In the genomic region with DNA sequence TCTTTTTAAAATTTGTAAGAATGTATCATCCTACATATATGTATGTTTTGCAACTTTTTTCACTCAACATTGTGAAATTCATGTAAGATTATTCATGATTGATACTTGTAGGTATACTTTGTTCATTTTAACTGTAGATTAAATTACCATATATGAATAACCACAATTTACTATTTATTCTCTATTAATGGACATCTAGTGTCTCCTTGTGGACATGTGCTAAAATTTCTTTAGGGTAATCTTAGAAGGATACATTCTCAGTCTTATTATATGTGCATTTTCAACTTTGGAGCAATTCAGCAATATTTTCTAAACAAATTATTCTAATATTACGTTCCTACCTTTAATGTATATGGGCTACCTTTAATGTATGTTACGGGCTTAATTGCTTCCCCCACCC, we compare ENCODE assay signal across 2 cellular contexts.
TF ChIP-seq lines count a peak whose summit lies in the region.

No MANE protein-coding gene starts in this region.

TF ChIP-seq in HepG2, 621 proteins besides CTCF, POLR2A, EP300 and RAD21:
- TF ChIP-seq, protein P1, sequence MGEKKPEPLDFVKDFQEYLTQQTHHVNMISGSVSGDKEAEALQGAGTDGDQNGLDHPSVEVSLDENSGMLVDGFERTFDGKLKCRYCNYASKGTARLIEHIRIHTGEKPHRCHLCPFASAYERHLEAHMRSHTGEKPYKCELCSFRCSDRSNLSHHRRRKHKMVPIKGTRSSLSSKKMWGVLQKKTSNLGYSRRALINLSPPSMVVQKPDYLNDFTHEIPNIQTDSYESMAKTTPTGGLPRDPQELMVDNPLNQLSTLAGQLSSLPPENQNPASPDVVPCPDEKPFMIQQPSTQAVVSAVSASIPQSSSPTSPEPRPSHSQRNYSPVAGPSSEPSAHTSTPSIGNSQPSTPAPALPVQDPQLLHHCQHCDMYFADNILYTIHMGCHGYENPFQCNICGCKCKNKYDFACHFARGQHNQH (CRISPR knock-in tag; IDR thresholded peaks at IDR 0.05) = no peak
- TF ChIP-seq STAG1 (CRISPR knock-in tag; IDR thresholded peaks at IDR 0.05) (peak; percentile 31; the same call in 1 of the 2 replicates), SNRNP70 (IDR thresholded peaks at IDR 0.05; ENCODE audit: low read depth, low read length) (no peak), ZFAT (CRISPR knock-in tag; conservative IDR thresholded peaks at IDR 0.05) (no peak), ZFP62 (CRISPR knock-in tag; IDR thresholded peaks at IDR 0.05) (no peak)

TF ChIP-seq in endothelial cell of umbilical vein, 7 proteins besides CTCF, POLR2A, EP300 and RAD21:
- no peak for TF ChIP-seq JUN (IDR thresholded peaks at IDR 0.05; ENCODE audit: borderline replicate concordance, insufficient read depth, insufficient read length, low read depth)
- TF ChIP-seq FOS (IDR thresholded peaks at IDR 0.05; ENCODE audit: borderline replicate concordance, insufficient read depth, low read length) = no peak
- no peak for TF ChIP-seq EZH2 (IDR thresholded peaks at IDR 0.05; ENCODE audit: borderline replicate concordance, low read depth, low read length, severe bottlenecking)
- TF ChIP-seq, protein P2, sequence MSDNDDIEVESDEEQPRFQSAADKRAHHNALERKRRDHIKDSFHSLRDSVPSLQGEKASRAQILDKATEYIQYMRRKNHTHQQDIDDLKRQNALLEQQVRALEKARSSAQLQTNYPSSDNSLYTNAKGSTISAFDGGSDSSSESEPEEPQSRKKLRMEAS (IDR thresholded peaks at IDR 0.05; ENCODE audit: insufficient read depth, insufficient read length) = no peak
- no peak for TF ChIP-seq GATA2 (IDR thresholded peaks at IDR 0.05; ENCODE audit: insufficient read depth, insufficient read length, low read depth, low read length)
- TF ChIP-seq POLR2AphosphoS5 (IDR thresholded peaks at IDR 0.05; ENCODE audit: insufficient read depth, low read depth, low read length) = no peak
- TF ChIP-seq MYC (IDR thresholded peaks at IDR 0.05; ENCODE audit: low read depth, low read length) = no peak
